Comparison of ENCODE assay signal across 14 cellular contexts in the genomic region with DNA sequence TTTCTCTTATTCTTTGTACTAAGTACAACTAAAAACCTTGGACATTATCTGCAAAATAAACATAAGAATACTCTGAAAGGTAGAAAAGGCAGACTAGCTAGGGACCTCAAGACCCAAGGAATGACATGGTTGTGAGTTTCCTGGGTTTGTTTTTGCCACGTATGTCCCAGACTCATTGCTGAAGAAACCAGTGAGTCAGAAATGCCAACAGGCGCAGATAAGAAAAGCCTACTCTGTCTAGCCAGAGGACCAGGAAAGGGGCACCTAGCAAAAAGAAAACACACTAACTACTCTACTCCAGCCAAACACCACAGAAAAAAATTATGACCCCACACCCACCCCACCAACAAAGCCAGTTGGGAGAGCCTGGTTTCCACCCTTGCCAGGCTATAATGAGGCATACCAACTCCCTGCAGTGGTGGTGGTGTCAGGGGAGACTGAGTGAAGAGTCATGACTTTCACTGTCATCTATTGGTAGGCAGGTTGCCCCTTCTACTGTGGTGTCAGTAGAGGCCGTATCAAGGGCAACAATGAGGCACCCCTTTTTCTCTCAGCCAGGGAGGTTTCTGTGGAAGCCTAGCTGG. TPM values are rescaled to one million over a fixed set of nuclear protein-coding genes. Genes with fewer than 3 reads are reported as not detected.
DNase-seq lines count a peak whose midpoint lies in the region; ATAC-seq and TF ChIP-seq lines count a peak whose summit lies in the region.
"Had no signal": no experiment of that assay in that cellular context is flagged by ENCODE, and none has a peak within 500 bp of the region (broad histone marks: within the 10 kb centered on the region; RNA-seq: fewer than 3 reads in every experiment).

No MANE protein-coding gene starts in this region.

- no peak for TF ChIP-seq POLR2A in testis (IDR thresholded peaks at IDR 0.05)

- DNase-seq in left ventricle myocardium superior = no peak
- no peak for DNase-seq in Right ventricle myocardium inferior (ENCODE audit: missing footprints)
- peak; percentile 51 for DNase-seq in glomerular endothelial cell (ENCODE audit: extremely low read depth, low read depth, low spot score)
- no peak for DNase-seq in testis
- no peak for DNase-seq in CD8-positive, alpha-beta memory T cell
- no peak for DNase-seq in mucosa of gallbladder (ENCODE audit: low spot score)
- DNase-seq in LoVo (ENCODE audit: low spot score) = no peak
- DNase-seq: C1 segment of cervical spinal cord, islet precursor cell, Kasumi-1, NCI-H2171, substantia nigra, WERI-Rb-1 had no signal

- no peaks in the 10 kb centered on the region for H3K27me3 Mint-ChIP-seq in activated naive CD8-positive, alpha-beta T cell
- peaks cover 0 to 6% of the 10 kb centered on the region in 2 donors for H3K27me3 Mint-ChIP-seq in CD8-positive, alpha-beta memory T cell

- peak overlapping the region; percentile 13 for H3K4me3 Mint-ChIP-seq in activated naive CD8-positive, alpha-beta T cell
- H3K4me3 Mint-ChIP-seq in CD8-positive, alpha-beta memory T cell = no peak overlapping the region

- ATAC-seq in left ventricle myocardium superior = peak; percentile 51
- ATAC-seq in Right ventricle myocardium inferior = no peak

- peak overlapping the region; percentile 84 for H3K27ac Mint-ChIP-seq in activated naive CD8-positive, alpha-beta T cell
- H3K27ac Mint-ChIP-seq in CD8-positive, alpha-beta memory T cell = peak overlapping the region in 4 of 8 donors; percentile 6 to 88 (median 37)

- peak overlapping the region; percentile 41 to 50 for H3K27ac ChIP-seq in testis
- H3K27ac ChIP-seq in CD8-positive, alpha-beta memory T cell (ENCODE audit: low read depth, low read length) = no peak overlapping the region
- H3K27ac ChIP-seq: WERI-Rb-1 had no signal

- H3K9me3 ChIP-seq in testis = no peaks in the 10 kb centered on the region
- no peaks in the 10 kb centered on the region for H3K9me3 ChIP-seq in CD8-positive, alpha-beta memory T cell (ENCODE audit: low read length)

- 77 to 84% methylated on average over 2 to 3 of the region's 3 CpGs for WGBS in testis, 2 donors

- no peaks in the 10 kb centered on the region for H3K4me1 ChIP-seq in testis
- no peaks in the 10 kb centered on the region for H3K4me1 ChIP-seq in CD8-positive, alpha-beta memory T cell (ENCODE audit: insufficient read depth, low read length)

- POLR2A ChIA-PET in CD8-positive, alpha-beta memory T cell (lab: Charles Lee) = interaction anchor here (2.6 kb wide), 1 partner anchor 12 kb away, joined by 12 read pairs; the partner anchor contains the start of gene MTMR1

- H3K36me3 Mint-ChIP-seq in activated naive CD8-positive, alpha-beta T cell = peaks cover 9% of the 10 kb centered on the region
- peaks cover 5 to 68% (median 10%) of the 10 kb centered on the region in 3 donors for H3K36me3 Mint-ChIP-seq in CD8-positive, alpha-beta memory T cell

- TF ChIP-seq CTCF in testis (IDR thresholded peaks at IDR 0.05) = no peak

- no peaks in the 10 kb centered on the region for H3K36me3 ChIP-seq in testis (ENCODE audit: low read depth, missing control alignments)
- H3K36me3 ChIP-seq in CD8-positive, alpha-beta memory T cell (ENCODE audit: insufficient read depth, low read length) = peaks cover 4% of the 10 kb centered on the region

- CTCF ChIA-PET in CD8-positive, alpha-beta memory T cell (lab: Charles Lee) = interaction anchor here (0.7 kb wide), 1 partner anchor 21 kb away, joined by 3 read pairs; no protein-coding TSS in a partner anchor

- H3K9me3 Mint-ChIP-seq in activated naive CD8-positive, alpha-beta T cell (ENCODE audit: low read depth) = no peaks in the 10 kb centered on the region
- no peaks in the 10 kb centered on the region for H3K9me3 Mint-ChIP-seq in CD8-positive, alpha-beta memory T cell

- no peaks in the 10 kb centered on the region for H3K27me3 ChIP-seq in testis
- H3K27me3 ChIP-seq in CD8-positive, alpha-beta memory T cell (ENCODE audit: insufficient read depth, low read length, poor library complexity, severe bottlenecking) = no peaks in the 10 kb centered on the region

- intact Hi-C loops in left ventricle myocardium superior (cut with micrococcal nuclease) = no loop called here
- intact Hi-C loops in Right ventricle myocardium inferior (cut with DNase I) = no loop called here
- intact Hi-C loops in testis (cut with DNase I; ENCODE audit: low total_unique reads) = no loop called here

- H3K4me1 Mint-ChIP-seq in activated naive CD8-positive, alpha-beta T cell (ENCODE audit: low read depth) = peaks cover 54% of the 10 kb centered on the region
- H3K4me1 Mint-ChIP-seq in CD8-positive, alpha-beta memory T cell = peaks cover 19 to 65% (median 43%) of the 10 kb centered on the region in 3 donors

- no peak overlapping the region for H3K4me3 ChIP-seq in testis
- H3K4me3 ChIP-seq in CD8-positive, alpha-beta memory T cell (ENCODE audit: low read length) = no peak overlapping the region

RNA-seq across cellular contexts. Expression of gene MTMR1, which starts 10.9 kb away (rescaled TPM):
- 20.7 TPM for total RNA-seq in left ventricle myocardium superior
- 19.4 TPM for total RNA-seq in Right ventricle myocardium inferior
- 9.8 and 16.0 TPM in 2 replicates for total RNA-seq in glomerular endothelial cell
- 10 to 100 TPM; 50.3 to 57.2 TPM for total RNA-seq in testis
- polyA plus RNA-seq in testis (ENCODE audit: insufficient read depth, low read depth, low replicate concordance) = 26.1 TPM
- 10 to 100 TPM; 38.2 to 39.7 TPM for total RNA-seq in CD8-positive, alpha-beta memory T cell
- polyA plus RNA-seq in CD8-positive, alpha-beta memory T cell = 30.9 TPM
- 16.0 TPM for total RNA-seq in mucosa of gallbladder
